In genomic region chr19:43503501-43504425, GRCh38 we compare ENCODE assay signal across 8 cellular contexts.
DNase-seq lines count a peak whose midpoint lies in the region; ATAC-seq and TF ChIP-seq lines count a peak whose summit lies in the region.

No MANE protein-coding gene starts in this region.

- DNase-seq in DMS79 treated with DMSO at 0.1 percent for 48 hours (lab: John Stamatoyannopoulos, UW): peak; percentile 87
- DNase-seq in KG1 (lab: John Stamatoyannopoulos, UW): peak; percentile 93
- DNase-seq in RKO (ENCODE audit: low spot score): peak; percentile 93
- peak; percentile 98 for DNase-seq in activated T-helper 1 cell treated with anti-CD3 and anti-CD28 coated beads, Interleukin-2, amount 50 U/mL, for 16 hours (ENCODE audit: low read depth in 1 of 2, low spot score in 1 of 2)
- peak; percentile 86 for DNase-seq in fibroblast of pulmonary artery (ENCODE audit: low read depth)
- DNase-seq in stimulated activated naive CD8-positive, alpha-beta T cell treated with anti-CD3 and anti-CD28 coated beads, Interleukin-15, Interleukin-2, amounts not matched to agents 100 U/mL and 50 U/mL, for 24 hours: peak; percentile 99

- H3K4me1 Mint-ChIP-seq in nephron: peaks cover 39% of the 10 kb centered on the region

- peaks cover 19% of the 10 kb centered on the region for H3K36me3 Mint-ChIP-seq in nephron (ENCODE audit: low read depth)

- H3K9me3 Mint-ChIP-seq in nephron: no peaks in the 10 kb centered on the region

- peak; percentile 84 for ATAC-seq in GM21723 (IDR thresholded peaks at IDR 0.05; ENCODE audit: unreplicated experiment)
- peak; percentile 95 for ATAC-seq in stimulated activated naive CD8-positive, alpha-beta T cell treated with anti-CD3 and anti-CD28 coated beads, Interleukin-15, Interleukin-2, amounts not matched to agents 100 U/mL and 50 U/mL, for 24 hours

- no peak for TF ChIP-seq CTCF in fibroblast of pulmonary artery (IDR thresholded peaks at IDR 0.05; ENCODE audit: low read length, missing control alignments)
- TF ChIP-seq CTCF in nephron (IDR thresholded peaks at IDR 0.05; ENCODE audit: unreplicated experiment in 3 of 3): no peak

- H3K4me3 Mint-ChIP-seq in nephron: peak overlapping the region; percentile 92 to 98 (median 92)

- peak overlapping the region; percentile 85 for H3K4me3 ChIP-seq in fibroblast of pulmonary artery (replicated peaks; ENCODE audit: low read depth, low read length)

- H3K27ac Mint-ChIP-seq in nephron: peak overlapping the region; percentile 77 to 93 (median 84)

- H3K27me3 Mint-ChIP-seq in nephron (ENCODE audit: low read depth): peaks cover 15% of the 10 kb centered on the region

Comparison
In these comparisons a context has a peak if more than half of its experiments do, and no peak if none do; other contexts are left out.
1. Peak in every context shown above with its lines: DNase-seq, ATAC-seq and H3K4me3 ChIP-seq.